25 cellular contexts compared by ENCODE assay signal in genomic region chr2:164771897-164772296, GRCh38.
A peak's percentile ranks its signal among the peaks of the same experiment; 100 is the strongest.
DNase-seq lines count a peak whose midpoint lies in the region; ATAC-seq, FAIRE-seq and TF ChIP-seq lines count a peak whose summit lies in the region.
"Had no signal": no experiment of that assay in that cellular context is flagged by ENCODE, and none has a peak within 500 bp of the region (broad histone marks: within the 10 kb centered on the region; RNA-seq: fewer than 3 reads in every experiment).

No MANE protein-coding gene starts in this region.

- H3K9me3 ChIP-seq in gastrocnemius medialis, result no peaks in the 10 kb centered on the region
- H3K9me3 ChIP-seq: ascending aorta; BLaER1 treated with 17β-estradiol and CSF1 and Interleukin-3, amounts not matched to agents 10 nM and 100 nM; Caco-2 had no signal

- no peak overlapping the region for H3K27ac ChIP-seq in gastrocnemius medialis
- H3K27ac ChIP-seq: ascending aorta; BLaER1 treated with 17β-estradiol and CSF1 and Interleukin-3, amounts not matched to agents 10 nM and 100 nM had no signal

- FAIRE-seq in D721Med (lab: Jason Lieb, UNC) (peak; percentile 95), islet of Langerhans (lab: Jason Lieb, UNC) (peak; percentile 89)

- TF ChIP-seq POLR2A in gastrocnemius medialis (IDR thresholded peaks at IDR 0.05), result no peak

- no peaks in the 10 kb centered on the region for H3K4me1 ChIP-seq in gastrocnemius medialis
- H3K4me1 ChIP-seq: ascending aorta; BLaER1 treated with 17β-estradiol and CSF1 and Interleukin-3, amounts not matched to agents 10 nM and 100 nM had no signal

- TF ChIP-seq CTCF in D721Med (IDR thresholded peaks at IDR 0.05; ENCODE audit: insufficient read depth, missing control alignments) (no peak), gastrocnemius medialis (IDR thresholded peaks at IDR 0.05 in 4 of 5, conservative IDR thresholded peaks at IDR 0.05 in 1 of 5) (no peak)

- intact Hi-C loops in gastrocnemius medialis (cut with DNase I; ENCODE audit: low total_unique reads), result no loop called here

- no peak overlapping the region for H3K4me3 ChIP-seq in gastrocnemius medialis
- H3K4me3 ChIP-seq: ascending aorta; BLaER1 treated with 17β-estradiol and CSF1 and Interleukin-3, amounts not matched to agents 10 nM and 100 nM; GM23338 had no signal

- in situ Hi-C loops in gastrocnemius medialis (cut with MboI; ENCODE audit: low sequenced_read_pairs in 4 of 4), result no loop called here

- no peak for DNase-seq in D721Med (ENCODE audit: insufficient read length, low spot score)
- peak; percentile 67 for DNase-seq in DMS53 (lab: John Stamatoyannopoulos, UW)
- DNase-seq in SK-N-DZ (ENCODE audit: low spot score), result peak; percentile 4
- no peak for DNase-seq in activated gamma-delta T cell (lab: John Stamatoyannopoulos, UW)
- DNase-seq in activated effector memory CD4-positive, alpha-beta T cell treated with anti-CD3 and anti-CD28 coated beads, Interleukin-2, amount 50 U/mL, for 16 hours, result no peak
- DNase-seq in T-helper 2 cell, result no peak
- DNase-seq in gastrocnemius medialis, result no peak
- DNase-seq: activated CD4-positive, alpha-beta T cell treated with anti-CD3 and anti-CD28 coated beads, Interleukin-2, amount 10 ng/mL, durations not matched to agents 24 days and 14 days; activated gamma-delta T cell treated with Interleukin-2 at 50 U/mL for 16 hours; activated naive CD8-positive, alpha-beta T cell treated with anti-CD3 and anti-CD28 coated beads, Interleukin-2, amount 10 ng/mL, durations not matched to agents 7 days and 5 days; Caco-2; HFFc6; hippocampal formation; left cardiac atrium; NCI-H1105; NCI-H2029; nephron progenitor cell; SHP77; stimulated activated naive CD4-positive, alpha-beta T cell; T1000 had no signal

- H3K36me3 ChIP-seq in gastrocnemius medialis, result no peaks in the 10 kb centered on the region
- H3K36me3 ChIP-seq: ascending aorta; BLaER1 treated with 17β-estradiol and CSF1 and Interleukin-3, amounts not matched to agents 10 nM and 100 nM had no signal

- no peaks in the 10 kb centered on the region for H3K27me3 ChIP-seq in gastrocnemius medialis
- H3K27me3 ChIP-seq: ascending aorta; BLaER1 treated with 17β-estradiol and CSF1 and Interleukin-3, amounts not matched to agents 10 nM and 100 nM had no signal

- no peak for ATAC-seq in gastrocnemius medialis
- ATAC-seq: GM23338, left cardiac atrium, Panc1 had no signal

Comparison
In these comparisons a context has a peak if more than half of its experiments do, and no peak if none do; other contexts are left out.
1. DNase-seq: peak in DMS53 (single experiment) and SK-N-DZ (single experiment); none in D721Med (single experiment), activated gamma-delta T cell (single experiment), activated effector memory CD4-positive, alpha-beta T cell treated with anti-CD3 and anti-CD28 coated beads, Interleukin-2, amount 50 U/mL, for 16 hours (single experiment), T-helper 2 cell (0 of 5) and gastrocnemius medialis (0 of 2).